25 cellular contexts compared by ENCODE assay signal in genomic region chr18:46007165-46007564, GRCh38. TPM values are rescaled to one million over a fixed set of nuclear protein-coding genes. Genes with fewer than 3 reads are reported as not detected.
DNase-seq lines count a peak whose midpoint lies in the region; ATAC-seq, FAIRE-seq and TF ChIP-seq lines count a peak whose summit lies in the region.
"Had no signal": no experiment of that assay in that cellular context is flagged by ENCODE, and none has a peak within 500 bp of the region (broad histone marks: within the 10 kb centered on the region; RNA-seq: fewer than 3 reads in every experiment).

No MANE protein-coding gene starts in this region.

- no peak overlapping the region for H4K5ac ChIP-seq in H1 (ENCODE audit: insufficient read length, low read depth, low read length)

- CTCF ChIA-PET in H1 (lab: Charles Lee; ENCODE audit: partially characterized antibody): interaction anchor here (0.6 to 2.8 kb wide), 4 partner anchors 33 to 283 kb away, joined by 3 to 9 read pairs (median 5); partner anchors contain the start of genes PSTPIP2 and SLC14A1

- no peak overlapping the region for H3K4ac ChIP-seq in H1 (replicated peaks; ENCODE audit: insufficient read length, low read depth, low read length)

- POLR2A ChIA-PET in H1 (lab: Charles Lee; ENCODE audit: partially characterized antibody): interaction anchor here (1.7 kb wide), 1 partner anchor 9 kb away, joined by 4 read pairs; no protein-coding TSS in a partner anchor

- H3K27ac ChIP-seq in HL-60 (replicated peaks): peak overlapping the region; percentile 17
- no peak overlapping the region for H3K27ac ChIP-seq in H1 (ENCODE audit: low read depth, low read length)
- H3K27ac ChIP-seq in neutrophil: peak overlapping the region; percentile 85
- H3K27ac ChIP-seq in suprapubic skin: no peak overlapping the region
- H3K27ac ChIP-seq: 22Rv1, A549, BLaER1 had no signal

- no peak overlapping the region for H3K23ac ChIP-seq in H1 (ENCODE audit: insufficient read length)

- H2BK15ac ChIP-seq in H1 (ENCODE audit: low read length): no peak overlapping the region

- H3K56ac ChIP-seq in H1 (replicated peaks; ENCODE audit: insufficient read length, low read depth, low read length): no peak overlapping the region

- H3K9ac ChIP-seq in H1 (replicated peaks in 1 of 4; ENCODE audit: extremely low read depth in 1 of 4, low read depth in 3 of 4, low read length in 3 of 4): no peak overlapping the region
- H3K9ac ChIP-seq: BLaER1 had no signal

- H3K36me3 ChIP-seq in H1 (ENCODE audit: control insufficient read depth in 2 of 4, insufficient read depth in 4 of 4, low read length in 3 of 4): no peaks in the 10 kb centered on the region
- peaks cover 14% of the 10 kb centered on the region for H3K36me3 ChIP-seq in neutrophil
- H3K36me3 ChIP-seq in suprapubic skin: peaks cover 22% of the 10 kb centered on the region
- H3K36me3 ChIP-seq: BE2C, BLaER1 had no signal

- H4K8ac ChIP-seq in H1 (ENCODE audit: extremely low read depth, insufficient read depth, low read length): no peak overlapping the region

- no peak overlapping the region for H3K14ac ChIP-seq in H1 (ENCODE audit: insufficient read length)

- H2BK12ac ChIP-seq in H1 (ENCODE audit: low read depth, low read length): no peak overlapping the region

- H3K4me3 ChIP-seq in HL-60 (replicated peaks; ENCODE audit: insufficient read depth, low read length) (no peak overlapping the region), H1 (ENCODE audit: extremely low read depth in 1 of 4, insufficient read depth in 2 of 4, low read depth in 3 of 4, low read length in 4 of 4) (no peak overlapping the region), neutrophil (ENCODE audit: low read depth in 1 of 2, low read length in 1 of 2) (no peak overlapping the region), suprapubic skin (no peak overlapping the region)
- H3K4me3 ChIP-seq: A549, BLaER1, GM12878 had no signal

- H2BK5ac ChIP-seq in H1 (ENCODE audit: low read depth, low read length): no peak overlapping the region

- no peak for FAIRE-seq in H1 (lab: Jason Lieb, UNC)
- FAIRE-seq: A549, GM12878, GM12892, GM18507 had no signal

- TF ChIP-seq RAD21 in H1 (IDR thresholded peaks at IDR 0.05 in 1 of 2, conservative IDR thresholded peaks at IDR 0.05 in 1 of 2; ENCODE audit: low read depth in 2 of 2, low read length in 2 of 2): no peak

- H3K4me1 ChIP-seq in H1 (replicated peaks in 1 of 4; ENCODE audit: control insufficient read depth in 3 of 4, insufficient read depth in 4 of 4, low read length in 3 of 4): no peaks in the 10 kb centered on the region
- peaks cover 44 to 45% of the 10 kb centered on the region in 2 experiments for H3K4me1 ChIP-seq in neutrophil (ENCODE audit: control insufficient read depth in 1 of 2, insufficient read depth in 1 of 2, low read depth in 1 of 2, low read length in 1 of 2)
- no peaks in the 10 kb centered on the region for H3K4me1 ChIP-seq in suprapubic skin
- H3K4me1 ChIP-seq: A549, BE2C, BLaER1 had no signal

- DNase-seq in HL-60 (ENCODE audit: low read depth in 1 of 2, low spot score in 1 of 2) (no peak), H1 (ENCODE audit: low read depth in 1 of 2, low spot score in 2 of 2) (no peak), suprapubic skin (ENCODE audit: low spot score in 2 of 2) (no peak)
- DNase-seq: AML-193; BE2C; C1 segment of cervical spinal cord; CD4-positive, alpha-beta memory T cell; CD4-positive, CD25-positive, alpha-beta regulatory T cell; CD8-positive, alpha-beta memory T cell; COR-L47; DMS 273 treated with DMSO at 0.1 percent for 48 hours; DMS153; DMS53; DMS79; DND-41; EL; GDM1 had no signal

- no peak overlapping the region for H2AK5ac ChIP-seq in H1 (ENCODE audit: low read depth, low read length)

- H3K79me2 ChIP-seq in H1 (ENCODE audit: control insufficient read depth in 1 of 2, insufficient read depth in 2 of 2, low read length in 2 of 2): no peaks in the 10 kb centered on the region

- ATAC-seq in GM21825 (IDR thresholded peaks at IDR 0.05; ENCODE audit: unreplicated experiment): no peak
- ATAC-seq: A549, GM12878 had no signal

- no peak overlapping the region for H2BK120ac ChIP-seq in H1 (replicated peaks; ENCODE audit: low read depth, low read length)

- WGBS in H1 (ENCODE audit: extremely low coverage in 1 of 2, insufficient coverage in 1 of 2, insufficient read length in 1 of 2, insufficient replicate concordance in 2 of 2, low coverage in 1 of 2, low lambda C conversion rate in 2 of 2, missing lambda C conversion rate in 1 of 2), 2 experiments: 82% methylated on average over 5 of the region's 5 CpGs; no CpG with 5 or more reads in 1 of the 2 experiments
- WGBS in suprapubic skin: 88% methylated on average over 5 of the region's 5 CpGs

- TF ChIP-seq POLR2A in H1 (IDR thresholded peaks at IDR 0.05; ENCODE audit: control extremely low read depth in 1 of 2, low read depth in 2 of 2, low read length in 2 of 2) (no peak), suprapubic skin (IDR thresholded peaks at IDR 0.05) (no peak)

- H3K27me3 ChIP-seq in HL-60 (ENCODE audit: insufficient read depth, poor library complexity, severe bottlenecking): no peaks in the 10 kb centered on the region
- no peaks in the 10 kb centered on the region for H3K27me3 ChIP-seq in H1 (replicated peaks in 1 of 4; ENCODE audit: control insufficient read depth in 3 of 4, extremely low read depth in 1 of 4, insufficient read depth in 3 of 4, low read length in 3 of 4)
- no peaks in the 10 kb centered on the region for H3K27me3 ChIP-seq in neutrophil
- no peaks in the 10 kb centered on the region for H3K27me3 ChIP-seq in suprapubic skin
- H3K27me3 ChIP-seq: BE2C, BLaER1 had no signal

- no peaks in the 10 kb centered on the region for H3K23me2 ChIP-seq in H1 (ENCODE audit: low read depth, low read length)

- H3K79me1 ChIP-seq in H1 (ENCODE audit: low read depth, low read length): no peaks in the 10 kb centered on the region

- TF ChIP-seq CTCF in HL-60 (IDR thresholded peaks at IDR 0.05; ENCODE audit: insufficient read depth, low read length) (no peak), H1 (IDR thresholded peaks at IDR 0.05; ENCODE audit: control extremely low read depth in 1 of 3, insufficient read depth in 1 of 3, low read depth in 1 of 3, low read length in 3 of 3) (no peak), neutrophil (IDR thresholded peaks at IDR 0.05) (no peak), suprapubic skin (IDR thresholded peaks at IDR 0.05) (no peak)

- H2AFZ ChIP-seq in H1 (ENCODE audit: low read length): no peak overlapping the region

- H3K4me2 ChIP-seq in H1 (ENCODE audit: insufficient read depth in 1 of 2, low read depth in 2 of 2, low read length in 2 of 2): no peak overlapping the region
- H3K4me2 ChIP-seq: A549, BLaER1 had no signal

- no peaks in the 10 kb centered on the region for H4K20me1 ChIP-seq in H1 (replicated peaks in 1 of 2; ENCODE audit: control insufficient read depth in 1 of 2, insufficient read depth in 2 of 2, low read length in 2 of 2)
- H4K20me1 ChIP-seq: BLaER1 had no signal

- H2BK20ac ChIP-seq in H1 (ENCODE audit: low read length): no peak overlapping the region

- TF ChIP-seq EP300 in H1 (IDR thresholded peaks at IDR 0.05; ENCODE audit: borderline replicate concordance in 1 of 2, low read depth in 2 of 2, low read length in 2 of 2): no peak
- no peak for TF ChIP-seq EP300 in suprapubic skin (IDR thresholded peaks at IDR 0.05)

- no peak overlapping the region for H4K91ac ChIP-seq in H1 (replicated peaks; ENCODE audit: insufficient read length, low read length)

- H3K18ac ChIP-seq in H1 (ENCODE audit: extremely low read depth, low read length): no peak overlapping the region

- H3K9me3 ChIP-seq in H1 (ENCODE audit: insufficient read depth in 2 of 2, low read depth in 1 of 2, low read length in 1 of 2) (no peaks in the 10 kb centered on the region; a peak in 1 of 4 replicates), neutrophil (no peaks in the 10 kb centered on the region), suprapubic skin (no peaks in the 10 kb centered on the region)
- H3K9me3 ChIP-seq: A549, BE2C had no signal

TF ChIP-seq in H1, 55 proteins besides CTCF, POLR2A, EP300 and RAD21:
- TF ChIP-seq BRCA1 (IDR thresholded peaks at IDR 0.05; ENCODE audit: low read depth, low read length): no peak
- TF ChIP-seq SUZ12 (IDR thresholded peaks at IDR 0.05; ENCODE audit: low read length): no peak
- peak; percentile 81 for TF ChIP-seq E2F6 (IDR thresholded peaks at IDR 0.05)
- peak; percentile 82 for TF ChIP-seq MAX (IDR thresholded peaks at IDR 0.05)
- TF ChIP-seq HDAC2 (IDR thresholded peaks at IDR 0.05; ENCODE audit: borderline replicate concordance in 1 of 2, low read depth in 2 of 2, low read length in 2 of 2): no peak

RNA-seq across cellular contexts. Expression of gene EPG5, which starts 40.0 kb away (rescaled TPM):
- 18.3 and 18.6 TPM in 2 replicates for total RNA-seq in H1 (2021; fragmentation: NEBNext Ultra II Directional; extraction: Animal tissue kit (Norgen Biotek cat#: 25700))
- 11.6 and 14.1 TPM in 2 replicates for polyA plus RNA-seq in H1 (2011; rRNA removed)
- 13.4 TPM for polyA plus RNA-seq in H1 (2011; cell fraction: cytosol; rRNA removed)
- polyA plus RNA-seq in H1 (2011; cell fraction: nucleus; rRNA removed): 28.9 TPM
- polyA plus RNA-seq in H1 (2012, experiment 1 of 2): 7.2 to 9.1 TPM (median 7.7 TPM) in 4 replicates
- polyA plus RNA-seq in H1 (2012, experiment 2 of 2): 0.70 TPM
- 6.3 TPM for polyA plus RNA-seq in H1 (2013, experiment 1 of 2)
- 5.5 TPM for polyA plus RNA-seq in H1 (2013, experiment 2 of 2)
- 62.3 and 83.2 TPM in 2 replicates for polyA minus RNA-seq in H1 (2011; rRNA and poly(A)+ RNA removed)
- 20.3 TPM for polyA minus RNA-seq in H1 (2011; cell fraction: cytosol; rRNA and poly(A)+ RNA removed)
- 65.4 TPM for polyA minus RNA-seq in H1 (2011; cell fraction: nucleus; rRNA and poly(A)+ RNA removed)
- 100 to 1,000 TPM in 1 of 4 donors, 10 to 100 TPM in 3; 31.5 to 107 (median 53.5) TPM for total RNA-seq in suprapubic skin

Comparison
In these comparisons a context has a peak if more than half of its experiments do, and no peak if none do; other contexts are left out.
1. H3K27ac ChIP-seq: peak in HL-60 (single experiment) and neutrophil (single experiment); none in H1 (single experiment) and suprapubic skin (single experiment).